In the genomic region with DNA sequence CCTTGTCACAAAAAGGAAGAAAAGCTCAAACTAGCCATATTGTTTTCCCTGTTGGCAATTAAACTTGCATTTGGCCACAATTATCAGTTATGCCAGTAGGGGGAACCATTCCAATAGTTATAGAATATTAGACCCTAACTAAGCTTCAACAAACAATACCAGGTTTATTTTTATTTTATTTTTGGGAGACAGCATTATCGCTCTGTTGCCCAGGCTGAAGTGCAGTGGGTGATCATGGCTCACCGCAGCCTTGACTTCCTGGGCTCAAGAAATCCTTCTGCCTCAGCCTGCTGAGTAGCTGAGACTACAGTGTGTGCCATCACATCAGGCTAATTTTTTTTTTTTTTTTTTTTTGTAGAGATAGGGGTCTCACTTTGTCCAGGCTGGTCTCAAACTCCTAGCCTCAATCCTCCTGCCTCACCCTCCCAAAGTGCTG, we compare ENCODE assay signal across 8 cellular contexts.
A peak's percentile ranks its signal among the peaks of the same experiment; 100 is the strongest.
DNase-seq lines count a peak whose midpoint lies in the region; ATAC-seq, FAIRE-seq and TF ChIP-seq lines count a peak whose summit lies in the region.

No MANE protein-coding gene starts in this region.

- in situ Hi-C loops in astrocyte of the spinal cord (cut with HindIII; ENCODE audit: low sequenced_read_pairs): no loop called here

- TF ChIP-seq CTCF in heart left ventricle (IDR thresholded peaks at IDR 0.05): peak; percentile 53 to 76 (median 67)
- peak; percentile 58 for TF ChIP-seq CTCF in HFF-Myc (IDR thresholded peaks at IDR 0.05; ENCODE audit: low read depth, low read length, missing control alignments)
- peak; percentile 65 for TF ChIP-seq CTCF in astrocyte of the spinal cord (IDR thresholded peaks at IDR 0.05; ENCODE audit: low read depth, low read length)
- peak; percentile 59 for TF ChIP-seq CTCF in kidney (IDR thresholded peaks at IDR 0.05; ENCODE audit: borderline replicate concordance, extremely low read depth, insufficient read depth)
- peak; percentile 30 to 65 (median 52) for TF ChIP-seq CTCF in thyroid gland (IDR thresholded peaks at IDR 0.05)

- H3K9me3 ChIP-seq in heart left ventricle (no peaks in the 10 kb centered on the region), kidney (ENCODE audit: control insufficient read depth in 1 of 2, low read length in 2 of 2) (no peaks in the 10 kb centered on the region), thyroid gland (no peaks in the 10 kb centered on the region)

- H3K4me3 ChIP-seq in heart left ventricle (no peak overlapping the region), HFF-Myc (replicated peaks; ENCODE audit: low read depth, low read length) (no peak overlapping the region), astrocyte of the spinal cord (ENCODE audit: low read depth, low read length) (no peak overlapping the region), kidney (ENCODE audit: low read length in 2 of 2) (no peak overlapping the region), thyroid gland (replicated peaks in 1 of 3) (no peak overlapping the region)

- H3K36me3 ChIP-seq in heart left ventricle: peaks cover 0 to 65% (median 34%) of the 10 kb centered on the region in 9 donors
- H3K36me3 ChIP-seq in kidney (ENCODE audit: control insufficient read depth in 1 of 2, insufficient read depth in 2 of 2, low read length in 2 of 2): peaks cover 0 to 5% of the 10 kb centered on the region in 2 donors
- peaks cover 7 to 8% of the 10 kb centered on the region in 2 donors for H3K36me3 ChIP-seq in thyroid gland

- H3K27ac ChIP-seq in heart left ventricle: no peak overlapping the region
- H3K27ac ChIP-seq in kidney (ENCODE audit: low read depth in 2 of 2, low read length in 2 of 2): no peak overlapping the region
- no peak overlapping the region for H3K27ac ChIP-seq in thyroid gland

- TF ChIP-seq POLR2A in heart left ventricle (IDR thresholded peaks at IDR 0.05): no peak
- TF ChIP-seq POLR2A in thyroid gland (IDR thresholded peaks at IDR 0.05): no peak

- peaks cover 0 to 12% (median 0%) of the 10 kb centered on the region in 12 donors for H3K4me1 ChIP-seq in heart left ventricle
- no peaks in the 10 kb centered on the region for H3K4me1 ChIP-seq in kidney (ENCODE audit: control insufficient read depth in 1 of 2, insufficient read depth in 1 of 2, low read depth in 1 of 2, low read length in 2 of 2)
- H3K4me1 ChIP-seq in thyroid gland: no peaks in the 10 kb centered on the region

- 18 to 23% (median 20%) methylated on average over 2 of the region's 2 CpGs for WGBS in heart left ventricle, 4 donors
- 20 to 50% methylated on average over 2 of the region's 2 CpGs for WGBS in thyroid gland, 2 donors

- intact Hi-C loops in heart left ventricle (cut with DNase I) (loop anchor here in 6 of 10 donors (2.0 to 10.0 kb wide), 5 partner anchors 102 to 560 kb away; a partner anchor contains a TSS), cardiac septum (cut with DNase I) (loop anchor here (1.0 kb wide), 1 partner anchor 260 kb away; a partner anchor contains a TSS), kidney (cut with DNase I) (no loop called here), thyroid gland (cut with DNase I) (loop anchor here (10.0 kb wide), 1 partner anchor 260 kb away; a partner anchor contains a TSS)

- H3K27me3 ChIP-seq in heart left ventricle (no peaks in the 10 kb centered on the region), thyroid gland (no peaks in the 10 kb centered on the region)

- H3K9ac ChIP-seq in kidney (ENCODE audit: low read length in 2 of 2): no peak overlapping the region

- FAIRE-seq in kidney (lab: Jason Lieb, UNC): no peak

- ATAC-seq in heart left ventricle (peak in 2 of 4 donors; percentile 24 to 46), GM19452 (IDR thresholded peaks at IDR 0.05; ENCODE audit: unreplicated experiment) (no peak)

- DNase-seq in heart left ventricle: no peak
- no peak for DNase-seq in cardiac septum (ENCODE audit: low spot score)
- DNase-seq in HFF-Myc (ENCODE audit: extremely low read depth, low read depth): peak; percentile 39
- DNase-seq in NCI-H69 (lab: John Stamatoyannopoulos, UW): peak; percentile 46
- peak; percentile 73 for DNase-seq in astrocyte of the spinal cord (ENCODE audit: low read depth, low spot score)
- DNase-seq in kidney: no peak
- no peak for DNase-seq in thyroid gland

Comparison
In these comparisons a context has a peak if more than half of its experiments do, and no peak if none do; other contexts are left out.
1. DNase-seq: peak in HFF-Myc (single experiment), NCI-H69 (single experiment) and astrocyte of the spinal cord (single experiment); none in heart left ventricle (0 of 5), cardiac septum (single experiment), kidney (single experiment) and thyroid gland (0 of 2).
2. Peak in every context shown above with its lines, with median percentiles within 50 percentile points of each other: CTCF ChIP-seq.